3 cellular contexts compared by ENCODE assay signal in the genomic region with DNA sequence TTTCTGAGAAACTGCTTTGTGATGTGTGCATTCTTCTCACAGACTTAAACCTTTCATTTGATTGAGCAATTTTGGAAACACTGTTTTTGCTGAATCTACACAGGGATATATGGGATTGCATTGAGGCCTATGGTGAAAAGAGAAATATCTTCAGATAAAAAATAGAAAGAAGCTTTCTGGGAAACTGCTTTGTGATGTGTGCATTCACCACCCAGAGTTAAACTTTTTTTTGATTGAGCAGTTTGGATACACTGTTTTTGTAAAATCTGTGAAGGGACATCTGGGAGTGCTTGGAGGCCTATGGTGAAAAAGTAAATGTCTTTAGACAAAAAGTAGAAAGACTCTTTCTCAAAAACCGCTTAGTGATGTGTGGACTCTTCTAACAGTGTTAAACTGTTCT.
"Had no signal": no experiment of that assay in that cellular context is flagged by ENCODE, and none has a peak within 500 bp of the region (broad histone marks: within the 10 kb centered on the region; RNA-seq: fewer than 3 reads in every experiment).

No MANE protein-coding gene starts in this region.

- DNase-seq: GDM1, GF-D8 had no signal

- H3K4me3 ChIP-seq: GM12878 had no signal
